ENCODE assay signal across 9 cellular contexts in the genomic region with DNA sequence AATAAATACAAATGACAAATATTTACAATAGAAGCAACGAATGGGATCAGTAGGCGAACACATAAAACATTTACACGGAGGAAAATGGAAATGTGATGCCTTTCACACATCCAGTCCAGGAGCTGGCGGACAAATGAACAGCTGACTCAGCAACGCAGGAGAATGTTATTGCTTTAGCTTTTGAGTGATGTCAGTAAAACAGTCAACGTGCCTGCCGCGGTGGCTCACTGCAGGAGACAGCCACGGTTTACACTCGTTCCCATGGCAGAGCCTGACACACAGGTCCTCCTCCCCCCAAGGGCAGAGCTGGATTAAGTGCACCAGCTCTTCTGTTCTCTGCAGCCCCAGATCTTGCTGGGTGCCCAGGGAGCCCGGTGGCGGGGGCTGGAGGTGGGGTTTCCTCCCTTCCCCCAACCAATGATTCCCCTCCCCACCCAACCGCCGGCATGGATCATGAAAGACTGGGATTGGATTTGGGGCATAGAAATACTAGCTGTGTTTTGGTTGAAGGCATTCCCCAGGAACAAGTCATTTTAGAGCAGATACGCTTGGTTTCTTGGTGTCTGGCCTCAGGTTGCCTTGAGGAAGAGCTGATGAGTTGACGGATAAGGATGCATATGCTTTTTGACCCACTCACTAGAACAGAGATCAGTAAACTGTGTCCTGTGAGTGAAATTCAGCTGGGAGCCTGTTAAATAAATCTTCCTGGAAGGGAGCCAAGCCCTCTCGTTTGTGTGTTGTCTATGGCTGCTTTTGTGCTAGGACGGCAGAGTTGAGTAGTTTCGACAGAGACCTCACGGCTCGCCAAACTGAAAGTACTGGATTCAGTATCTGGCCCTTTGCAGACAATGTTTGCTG. TPM values are rescaled to one million over a fixed set of nuclear protein-coding genes. Genes with fewer than 3 reads are reported as not detected.
DNase-seq lines count a peak whose midpoint lies in the region; ATAC-seq, FAIRE-seq and TF ChIP-seq lines count a peak whose summit lies in the region.
"Had no signal": no experiment of that assay in that cellular context is flagged by ENCODE, and none has a peak within 500 bp of the region (broad histone marks: within the 10 kb centered on the region; RNA-seq: fewer than 3 reads in every experiment).

No MANE protein-coding gene starts in this region.

- H2AFZ ChIP-seq in smooth muscle cell (ENCODE audit: low read depth): peak overlapping the region; percentile 3

- H3K4me2 ChIP-seq in smooth muscle cell: peak overlapping the region; percentile 77

- FAIRE-seq in GM12891 (lab: Jason Lieb, UNC): no peak
- FAIRE-seq: colon had no signal

- DNase-seq in HEK293T (ENCODE audit: extremely low spot score) (peak; percentile 80), SJSA1 (ENCODE audit: low read depth in 1 of 2, low spot score in 2 of 2) (peak; percentile 87), left cardiac atrium (peak; percentile 56), smooth muscle cell (lab: John Stamatoyannopoulos, UW; ENCODE audit: unreplicated experiment) (peak; percentile 41), GM10248 (ENCODE audit: extremely low spot score) (no peak), GM12891 (ENCODE audit: insufficient read length, low spot score) (no peak)
- DNase-seq in activated CD8-positive, alpha-beta memory T cell treated with anti-CD3 and anti-CD28 coated beads, Interleukin-2, amount 50 U/mL, for 4 hours: no peak

- H3K9me3 ChIP-seq in SJSA1 (replicated peaks) (no peaks in the 10 kb centered on the region), smooth muscle cell (replicated peaks; ENCODE audit: low read depth) (no peaks in the 10 kb centered on the region)

- WGBS in smooth muscle cell (ENCODE audit: low lambda C conversion rate): 9% methylated on average over 19 of the region's 21 CpGs

- intact Hi-C loops in left cardiac atrium (cut with DNase I): no loop called here

- no peak for TF ChIP-seq CTCF in smooth muscle cell (IDR thresholded peaks at IDR 0.05; ENCODE audit: borderline replicate concordance, insufficient read depth, poor library complexity, severe bottlenecking)
- TF ChIP-seq CTCF in GM10248 (IDR thresholded peaks at IDR 0.05; ENCODE audit: control extremely low read depth, extremely low read depth, low read depth, missing control alignments): no peak

- peaks cover 35% of the 10 kb centered on the region for H3F3A ChIP-seq in smooth muscle cell (ENCODE audit: low read depth)

- CTCF ChIA-PET in HEK293T (lab: Yijun Ruan, JAX) (interaction anchor here (1.4 to 1.9 kb wide), 4 partner anchors 9 to 21 kb away, joined by 3 to 10 read pairs (median 6); a partner anchor contains a TSS), GM10248 (lab: Yijun Ruan, JAX) (interaction anchor here (1.2 to 9.2 kb wide), 4 partner anchors 12 to 257 kb away, joined by 3 to 80 read pairs (median 12); a partner anchor contains a TSS)

- no peaks in the 10 kb centered on the region for H3K79me2 ChIP-seq in smooth muscle cell (ENCODE audit: low read depth)

- no peak for TF ChIP-seq POLR2A in GM12891 (IDR thresholded peaks at IDR 0.05; ENCODE audit: low read depth, low read length)

- peak overlapping the region; percentile 4 for H3K4me3 ChIP-seq in SJSA1
- H3K4me3 ChIP-seq in smooth muscle cell: peak overlapping the region; percentile 11

- H3K27me3 ChIP-seq in SJSA1 (replicated peaks) (no peaks in the 10 kb centered on the region), smooth muscle cell (ENCODE audit: low read depth) (no peaks in the 10 kb centered on the region)

- peaks cover 51% of the 10 kb centered on the region for H3K4me1 ChIP-seq in SJSA1 (replicated peaks)
- peaks cover 16% of the 10 kb centered on the region for H3K4me1 ChIP-seq in smooth muscle cell (ENCODE audit: low read depth)

- POLR2A ChIA-PET in HEK293T (lab: Yijun Ruan, JAX): interaction anchor here (1.1 to 13.9 kb wide), 8 partner anchors 10 to 258 kb away, joined by 3 to 325 read pairs (median 8); a partner anchor contains a TSS
- POLR2A ChIA-PET in GM10248 (lab: Yijun Ruan, JAX): no interaction called here

- H3K27ac ChIP-seq in SJSA1: peak overlapping the region; percentile 79
- H3K27ac ChIP-seq in smooth muscle cell (ENCODE audit: low read depth): peak overlapping the region; percentile 91

- H4K20me1 ChIP-seq in smooth muscle cell (ENCODE audit: low read depth): no peaks in the 10 kb centered on the region

- peaks cover 25% of the 10 kb centered on the region for H3K36me3 ChIP-seq in SJSA1
- no peaks in the 10 kb centered on the region for H3K36me3 ChIP-seq in smooth muscle cell (ENCODE audit: low read depth)

- peak overlapping the region; percentile 64 for H3K9ac ChIP-seq in smooth muscle cell (ENCODE audit: low read depth)

- ATAC-seq in left cardiac atrium (peak; percentile 10 to 55), GM18858 (IDR thresholded peaks at IDR 0.05; ENCODE audit: unreplicated experiment) (no peak)

TF ChIP-seq in HEK293T, 16 proteins besides CTCF, POLR2A, EP300 and RAD21:
- TF ChIP-seq FOXK2 (IDR thresholded peaks at IDR 0.05) (no peak), SUZ12 (IDR thresholded peaks at IDR 0.05) (no peak), NFRKB (IDR thresholded peaks at IDR 0.05) (no peak), ZNF384 (IDR thresholded peaks at IDR 0.05) (no peak), TARDBP (IDR thresholded peaks at IDR 0.05) (no peak), FOXM1 (IDR thresholded peaks at IDR 0.05; ENCODE audit: borderline replicate concordance) (no peak), LEF1 (IDR thresholded peaks at IDR 0.05; ENCODE audit: borderline replicate concordance) (no peak), SP1 (IDR thresholded peaks at IDR 0.05) (no peak), HDGF (IDR thresholded peaks at IDR 0.05; ENCODE audit: borderline replicate concordance) (no peak), FOXA1 (IDR thresholded peaks at IDR 0.05) (no peak), ARNT (IDR thresholded peaks at IDR 0.05) (peak; percentile 33; the same call in 1 of the 2 replicates), BHLHE40 (IDR thresholded peaks at IDR 0.05; ENCODE audit: borderline replicate concordance) (no peak), CTBP1 (IDR thresholded peaks at IDR 0.05; ENCODE audit: borderline replicate concordance) (peak; percentile 59), ELF4 (IDR thresholded peaks at IDR 0.05) (no peak), L3MBTL2 (conservative IDR thresholded peaks at IDR 0.05) (0 out of 2 replicates have a peak, but pooled peaks have one; percentile 42)
- TF ChIP-seq, protein P1, sequence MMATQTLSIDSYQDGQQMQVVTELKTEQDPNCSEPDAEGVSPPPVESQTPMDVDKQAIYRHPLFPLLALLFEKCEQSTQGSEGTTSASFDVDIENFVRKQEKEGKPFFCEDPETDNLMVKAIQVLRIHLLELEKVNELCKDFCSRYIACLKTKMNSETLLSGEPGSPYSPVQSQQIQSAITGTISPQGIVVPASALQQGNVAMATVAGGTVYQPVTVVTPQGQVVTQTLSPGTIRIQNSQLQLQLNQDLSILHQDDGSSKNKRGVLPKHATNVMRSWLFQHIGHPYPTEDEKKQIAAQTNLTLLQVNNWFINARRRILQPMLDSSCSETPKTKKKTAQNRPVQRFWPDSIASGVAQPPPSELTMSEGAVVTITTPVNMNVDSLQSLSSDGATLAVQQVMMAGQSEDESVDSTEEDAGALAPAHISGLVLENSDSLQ (IDR thresholded peaks at IDR 0.05): peak; percentile 92

TF ChIP-seq in GM12891, 5 proteins besides CTCF, POLR2A, EP300 and RAD21:
- TF ChIP-seq TAF1 (IDR thresholded peaks at IDR 0.05; ENCODE audit: low read depth, low read length) (no peak), POLR2AphosphoS5 (IDR thresholded peaks at IDR 0.05; ENCODE audit: low read depth, low read length) (no peak), PAX5 (IDR thresholded peaks at IDR 0.05; ENCODE audit: insufficient read depth, low read length, severe bottlenecking) (no peak), POU2F2 (IDR thresholded peaks at IDR 0.05; ENCODE audit: low read depth, low read length) (no peak), SPI1 (IDR thresholded peaks at IDR 0.05; ENCODE audit: low read depth, low read length) (no peak)
TF ChIP-seq in GM12891: peak in this region for 0.

RNA-seq across cellular contexts. Expression of a gene that starts 12.5 kb away (rescaled TPM):
- total RNA-seq in SJSA1 (2014; rRNA removed; shearing (Covaris generic)): 12.6 and 43.4 TPM in 2 replicates
- 10 to 100 TPM; 13.5 to 17.5 TPM for total RNA-seq in left cardiac atrium
- total RNA-seq in smooth muscle cell: 75.4 and 83.4 TPM in 2 replicates
- polyA plus RNA-seq in smooth muscle cell: 54.3 and 90.2 TPM in 2 replicates
- 12.0 TPM for polyA plus RNA-seq in GM12891 (2012; ENCODE audit: low read depth, missing spikeins)

Comparison
In these comparisons a context has a peak if more than half of its experiments do, and no peak if none do; other contexts are left out.
1. DNase-seq: peak in HEK293T (single experiment), SJSA1 (2 of 2), left cardiac atrium (single experiment) and smooth muscle cell (single experiment); none in GM10248 (single experiment), activated CD8-positive, alpha-beta memory T cell treated with anti-CD3 and anti-CD28 coated beads, Interleukin-2, amount 50 U/mL, for 4 hours (single experiment) and GM12891 (single experiment).